ENCODE assay signal across 1 cellular context in genomic region chr1:246329900-246330299, GRCh38.
TF ChIP-seq lines count a peak whose summit lies in the region.

No MANE protein-coding gene starts in this region.

TF ChIP-seq in GM12878, 131 proteins besides CTCF, POLR2A, EP300 and RAD21 (continued from another document and continues in another):
- TF ChIP-seq CUX1 (IDR thresholded peaks at IDR 0.05; ENCODE audit: insufficient replicate concordance, low read depth, low read length) (no peak), WRNIP1 (IDR thresholded peaks at IDR 0.05; ENCODE audit: borderline replicate concordance, low read depth, low read length) (no peak), RUNX3 (IDR thresholded peaks at IDR 0.05; ENCODE audit: low read length) (peak; percentile 86), NFXL1 (IDR thresholded peaks at IDR 0.05; ENCODE audit: borderline replicate concordance) (no peak), GABPA (IDR thresholded peaks at IDR 0.05; ENCODE audit: low read depth) (peak; percentile 50; the same call in 1 of the 2 replicates), SIX5 (IDR thresholded peaks at IDR 0.05; ENCODE audit: low read depth, low read length, severe bottlenecking) (no peak), CREM (IDR thresholded peaks at IDR 0.05; ENCODE audit: low read depth) (peak; percentile 81), MYB (IDR thresholded peaks at IDR 0.05; ENCODE audit: borderline replicate concordance, low read depth, low read length) (no peak), TCF7 (IDR thresholded peaks at IDR 0.05; ENCODE audit: borderline replicate concordance) (peak; percentile 79), BMI1 (IDR thresholded peaks at IDR 0.05; ENCODE audit: borderline replicate concordance) (peak; percentile 70), DPF2 (IDR thresholded peaks at IDR 0.05) (peak; percentile 90), SMARCA5 (IDR thresholded peaks at IDR 0.05) (no peak), ZNF274 (IDR thresholded peaks at IDR 0.05; ENCODE audit: insufficient read depth, insufficient read length) (no peak), NFIC (IDR thresholded peaks at IDR 0.05; ENCODE audit: low read depth, low read length) (peak; percentile 98), ZBTB40 (IDR thresholded peaks at IDR 0.05; ENCODE audit: borderline replicate concordance) (no peak), IRF4 (IDR thresholded peaks at IDR 0.05; ENCODE audit: low read depth, low read length) (peak; percentile 83), ZBTB4 (CRISPR knock-in tag; IDR thresholded peaks at IDR 0.05) (no peak), SREBF2 (IDR thresholded peaks at IDR 0.05; ENCODE audit: low read length) (no peak), SMC3 (IDR thresholded peaks at IDR 0.05; ENCODE audit: borderline replicate concordance, low read length) (no peak), CBFB (IDR thresholded peaks at IDR 0.05; ENCODE audit: low read depth) (0 out of 2 replicates have a peak, but pooled peaks have one; percentile 26), USF2 (IDR thresholded peaks at IDR 0.05; ENCODE audit: borderline replicate concordance, low read depth, low read length) (no peak), ZBTB33 (IDR thresholded peaks at IDR 0.05) (no peak), POLR2AphosphoS5 (IDR thresholded peaks at IDR 0.05; ENCODE audit: low read length) (no peak), MEF2B (IDR thresholded peaks at IDR 0.05; ENCODE audit: partially characterized antibody, poor library complexity, severe bottlenecking) (peak; percentile 41), HSF1 (IDR thresholded peaks at IDR 0.05; ENCODE audit: low read depth, low read length) (no peak), ZNF384 (IDR thresholded peaks at IDR 0.05; ENCODE audit: borderline replicate concordance, low read depth, low read length) (no peak), EZH2 (IDR thresholded peaks at IDR 0.05; ENCODE audit: borderline replicate concordance, control insufficient read depth, low read depth, low read length) (no peak), TAF1 (IDR thresholded peaks at IDR 0.05; ENCODE audit: borderline replicate concordance, low read depth, low read length) (no peak), CBX3 (IDR thresholded peaks at IDR 0.05; ENCODE audit: borderline replicate concordance, low read depth) (no peak), ESRRA (IDR thresholded peaks at IDR 0.05; ENCODE audit: low read length) (no peak), TBL1XR1 (IDR thresholded peaks at IDR 0.05; ENCODE audit: low read depth, low read length) (0 out of 2 replicates have a peak, but pooled peaks have one; percentile 22), ZNF592 (IDR thresholded peaks at IDR 0.05) (no peak), NRF1 (conservative IDR thresholded peaks at IDR 0.05; ENCODE audit: low read depth, low read length) (no peak), NR2C2 (IDR thresholded peaks at IDR 0.05; ENCODE audit: borderline replicate concordance, control insufficient read depth, insufficient read length, low read depth) (no peak), JUND (IDR thresholded peaks at IDR 0.05; ENCODE audit: low read depth, low read length) (no peak), SUPT20H (IDR thresholded peaks at IDR 0.05; ENCODE audit: borderline replicate concordance, control insufficient read depth, low read depth, low read length) (no peak), CBX5 (IDR thresholded peaks at IDR 0.05; ENCODE audit: low read depth) (0 out of 2 replicates have a peak, but pooled peaks have one; percentile 71)
